In genomic region chr7:29035044-29035740, GRCh38 we compare ENCODE assay signal across 8 cellular contexts.
DNase-seq lines count a peak whose midpoint lies in the region; ATAC-seq and TF ChIP-seq lines count a peak whose summit lies in the region.

No MANE protein-coding gene starts in this region.

- no peaks in the 10 kb centered on the region for H3K27me3 ChIP-seq in right atrium auricular region
- no peaks in the 10 kb centered on the region for H3K27me3 ChIP-seq in right cardiac atrium (ENCODE audit: control insufficient read depth, insufficient read depth)
- no peaks in the 10 kb centered on the region for H3K27me3 ChIP-seq in thoracic aorta (replicated peaks; ENCODE audit: insufficient read depth)

- H3K4me1 ChIP-seq in right atrium auricular region, result peaks cover 0 to 30% of the 10 kb centered on the region in 2 donors
- peaks cover 3% of the 10 kb centered on the region for H3K4me1 ChIP-seq in right cardiac atrium (ENCODE audit: control insufficient read depth, insufficient read depth, low read length)
- H3K4me1 ChIP-seq in thoracic aorta (ENCODE audit: control insufficient read depth in 1 of 2, low read depth in 2 of 2), result peaks cover 0 to under 1% of the 10 kb centered on the region in 2 donors

- peak overlapping the region; percentile 85 for H3K27ac Mint-ChIP-seq in activated T-helper 1 cell treated with anti-CD3 and anti-CD28 coated beads, Interleukin-12 subunit alpha, Interleukin-12 subunit beta, Interleukin-2, Interleukin-4 antibody, amounts not matched to agents 30 ng/mL and 10 ng/mL and 1 ng/mL, durations not matched to agents 14 hours and 24 hours and 36 hours

- no peaks in the 10 kb centered on the region for H3K9me3 Mint-ChIP-seq in activated T-helper 1 cell treated with anti-CD3 and anti-CD28 coated beads, Interleukin-12 subunit alpha, Interleukin-12 subunit beta, Interleukin-2, Interleukin-4 antibody, amounts not matched to agents 30 ng/mL and 10 ng/mL and 1 ng/mL, durations not matched to agents 14 hours and 24 hours and 36 hours

- peaks cover 42% of the 10 kb centered on the region for H3K4me1 Mint-ChIP-seq in activated T-helper 1 cell treated with anti-CD3 and anti-CD28 coated beads, Interleukin-12 subunit alpha, Interleukin-12 subunit beta, Interleukin-2, Interleukin-4 antibody, amounts not matched to agents 30 ng/mL and 10 ng/mL and 1 ng/mL, durations not matched to agents 14 hours and 24 hours and 36 hours (ENCODE audit: low read depth)

- 75% methylated on average over 8 of the region's 8 CpGs for WGBS in right cardiac atrium

- DNase-seq in Right ventricle myocardium superior (no peak), right atrium auricular region (ENCODE audit: low spot score) (no peak), right cardiac atrium (no peak), thoracic aorta (ENCODE audit: low spot score) (no peak), activated gamma-delta T cell (lab: John Stamatoyannopoulos, UW) (no peak), cerebellum (ENCODE audit: low spot score) (no peak), GOT3 (lab: John Stamatoyannopoulos, UW) (no peak)
- peak; percentile 12 for DNase-seq in activated T-helper 1 cell treated with anti-CD3 and anti-CD28 coated beads, Interleukin-12 subunit alpha, Interleukin-12 subunit beta, Interleukin-2, Interleukin-4 antibody, amounts not matched to agents 30 ng/mL and 10 ng/mL and 1 ng/mL, durations not matched to agents 14 hours and 24 hours and 36 hours (ENCODE audit: low spot score)

- no peaks in the 10 kb centered on the region for H3K9me3 ChIP-seq in right atrium auricular region
- H3K9me3 ChIP-seq in right cardiac atrium (ENCODE audit: control insufficient read depth, low read length), result no peaks in the 10 kb centered on the region
- H3K9me3 ChIP-seq in thoracic aorta, result no peaks in the 10 kb centered on the region

- intact Hi-C loops in Right ventricle myocardium superior (cut with DNase I) (no loop called here), right cardiac atrium (cut with DNase I) (no loop called here)
- intact Hi-C loops in activated T-helper 1 cell treated with anti-CD3 and anti-CD28 coated beads, Interleukin-12 subunit alpha, Interleukin-12 subunit beta, Interleukin-2, Interleukin-4 antibody, amounts not matched to agents 30 ng/mL and 10 ng/mL and 1 ng/mL, durations not matched to agents 14 hours and 24 hours and 36 hours (cut with micrococcal nuclease), result loop anchor here (2.0 to 10.0 kb wide), 5 partner anchors 47 to 880 kb away; partner anchors contain the start of gene TRIL

- H3K36me3 ChIP-seq in right atrium auricular region, result no peaks in the 10 kb centered on the region
- no peaks in the 10 kb centered on the region for H3K36me3 ChIP-seq in thoracic aorta

- H3K36me3 Mint-ChIP-seq in activated T-helper 1 cell treated with anti-CD3 and anti-CD28 coated beads, Interleukin-12 subunit alpha, Interleukin-12 subunit beta, Interleukin-2, Interleukin-4 antibody, amounts not matched to agents 30 ng/mL and 10 ng/mL and 1 ng/mL, durations not matched to agents 14 hours and 24 hours and 36 hours (ENCODE audit: low read depth), result no peaks in the 10 kb centered on the region

- no peaks in the 10 kb centered on the region for H3K27me3 Mint-ChIP-seq in activated T-helper 1 cell treated with anti-CD3 and anti-CD28 coated beads, Interleukin-12 subunit alpha, Interleukin-12 subunit beta, Interleukin-2, Interleukin-4 antibody, amounts not matched to agents 30 ng/mL and 10 ng/mL and 1 ng/mL, durations not matched to agents 14 hours and 24 hours and 36 hours (ENCODE audit: insufficient read depth)

- H3K4me3 ChIP-seq in right atrium auricular region (no peak overlapping the region), right cardiac atrium (ENCODE audit: low read length) (no peak overlapping the region), thoracic aorta (no peak overlapping the region)

- H3K4me3 Mint-ChIP-seq in activated T-helper 1 cell treated with anti-CD3 and anti-CD28 coated beads, Interleukin-12 subunit alpha, Interleukin-12 subunit beta, Interleukin-2, Interleukin-4 antibody, amounts not matched to agents 30 ng/mL and 10 ng/mL and 1 ng/mL, durations not matched to agents 14 hours and 24 hours and 36 hours, result peak overlapping the region; percentile 41

- H3K27ac ChIP-seq in right atrium auricular region (peak overlapping the region in 1 of 2 donors; percentile 0), right cardiac atrium (ENCODE audit: low read length) (no peak overlapping the region), thoracic aorta (no peak overlapping the region)

- ATAC-seq in Right ventricle myocardium superior (ENCODE audit: poor library complexity) (peak; percentile 32), right cardiac atrium (peak; percentile 64 to 89), thoracic aorta (ENCODE audit: insufficient number of reproducible peaks, low FRiP score, low read depth) (peak; percentile 87)

- TF ChIP-seq CTCF in right atrium auricular region (IDR thresholded peaks at IDR 0.05) (no peak), thoracic aorta (IDR thresholded peaks at IDR 0.05) (no peak)

Comparison
In these comparisons a context has a peak if more than half of its experiments do, and no peak if none do; other contexts are left out.
1. ATAC-seq: peak in every context shown above with its lines; median percentile 87 in thoracic aorta; 76 in right cardiac atrium; 32 in Right ventricle myocardium superior.